In genomic region chr3:58471025-58471887, GRCh38 we compare ENCODE assay signal across 1 cellular context.
TF ChIP-seq lines count a peak whose summit lies in the region.

No MANE protein-coding gene starts in this region.

TF ChIP-seq in HepG2, 621 proteins besides CTCF, POLR2A, EP300 and RAD21 (continued from another document and continues in another):
- TF ChIP-seq TEF (CRISPR knock-in tag; IDR thresholded peaks at IDR 0.05) (no peak), ZNF788 (CRISPR knock-in tag; IDR thresholded peaks at IDR 0.05; ENCODE audit: borderline replicate concordance) (0 out of 2 replicates have a peak, but pooled peaks have one; percentile 51), PITX1 (CRISPR knock-in tag; IDR thresholded peaks at IDR 0.05) (peak; percentile 93), ZNF570 (CRISPR knock-in tag; IDR thresholded peaks at IDR 0.05; ENCODE audit: borderline replicate concordance) (no peak), ZNF138 (CRISPR knock-in tag; IDR thresholded peaks at IDR 0.05; ENCODE audit: low read depth) (0 out of 2 replicates have a peak, but pooled peaks have one; percentile 41), ZNF740 (CRISPR knock-in tag; IDR thresholded peaks at IDR 0.05) (no peak), HMGA1 (CRISPR knock-in tag; conservative IDR thresholded peaks at IDR 0.05) (no peak), MXD3 (CRISPR knock-in tag; IDR thresholded peaks at IDR 0.05) (no peak), SNAI1 (CRISPR knock-in tag; IDR thresholded peaks at IDR 0.05; ENCODE audit: borderline replicate concordance) (no peak; the same call in 1 of the 2 replicates), ZNF431 (CRISPR knock-in tag; IDR thresholded peaks at IDR 0.05; ENCODE audit: borderline replicate concordance, low read depth) (no peak; the same call in 1 of the 2 replicates), JUND (CRISPR knock-in tag; IDR thresholded peaks at IDR 0.05) (peak; percentile 99), ZNF230 (CRISPR knock-in tag; IDR thresholded peaks at IDR 0.05) (no peak), ZBTB44 (CRISPR knock-in tag; IDR thresholded peaks at IDR 0.05) (no peak), CBX2 (IDR thresholded peaks at IDR 0.05; ENCODE audit: low read depth, low read length) (no peak), CBX2 (CRISPR knock-in tag; IDR thresholded peaks at IDR 0.05; ENCODE audit: low read depth) (no peak), RERE (CRISPR knock-in tag; IDR thresholded peaks at IDR 0.05; ENCODE audit: low read depth) (peak; percentile 81; the same call in 1 of the 2 replicates), SAFB2 (CRISPR knock-in tag; IDR thresholded peaks at IDR 0.05; ENCODE audit: borderline replicate concordance, low read depth) (no peak), ZNF382 (CRISPR knock-in tag; IDR thresholded peaks at IDR 0.05; ENCODE audit: borderline replicate concordance) (no peak), ZNF530 (CRISPR knock-in tag; IDR thresholded peaks at IDR 0.05; ENCODE audit: low read depth) (no peak), TFE3 (CRISPR knock-in tag; IDR thresholded peaks at IDR 0.05) (no peak), SNAPC2 (CRISPR knock-in tag; IDR thresholded peaks at IDR 0.05) (no peak), JUN (CRISPR knock-in tag; IDR thresholded peaks at IDR 0.05) (peak; percentile 96), RARG (CRISPR knock-in tag; IDR thresholded peaks at IDR 0.05; ENCODE audit: low read depth) (no peak), ATRX (CRISPR knock-in tag; IDR thresholded peaks at IDR 0.05; ENCODE audit: borderline replicate concordance) (no peak), ZNF713 (CRISPR knock-in tag; IDR thresholded peaks at IDR 0.05) (no peak), SRSF4 (IDR thresholded peaks at IDR 0.05; ENCODE audit: low read depth, low read length, poor library complexity, severe bottlenecking) (no peak), NR3C1 (CRISPR knock-in tag; IDR thresholded peaks at IDR 0.05) (no peak), RBAK (CRISPR knock-in tag; IDR thresholded peaks at IDR 0.05) (no peak), SNRNP70 (IDR thresholded peaks at IDR 0.05; ENCODE audit: low read depth, low read length) (no peak), ZNF446 (CRISPR knock-in tag; IDR thresholded peaks at IDR 0.05) (no peak), TMF1 (CRISPR knock-in tag; IDR thresholded peaks at IDR 0.05; ENCODE audit: low read depth) (no peak), IKZF4 (CRISPR knock-in tag; IDR thresholded peaks at IDR 0.05; ENCODE audit: borderline replicate concordance, low read depth, not compliant biosample characterization) (no peak), HNRNPK (IDR thresholded peaks at IDR 0.05; ENCODE audit: low read depth, low read length, poor library complexity, severe bottlenecking) (no peak), JDP2 (CRISPR knock-in tag; IDR thresholded peaks at IDR 0.05; ENCODE audit: borderline replicate concordance) (peak; percentile 27; the same call in 1 of the 2 replicates), CERS6 (CRISPR knock-in tag; IDR thresholded peaks at IDR 0.05) (no peak), ZMAT5 (CRISPR knock-in tag; IDR thresholded peaks at IDR 0.05; ENCODE audit: borderline replicate concordance, low read depth) (no peak), BRF2 (CRISPR knock-in tag; IDR thresholded peaks at IDR 0.05) (no peak), ZNF598 (CRISPR knock-in tag; IDR thresholded peaks at IDR 0.05; ENCODE audit: borderline replicate concordance) (no peak), SALL2 (CRISPR knock-in tag; IDR thresholded peaks at IDR 0.05) (0 out of 2 replicates have a peak, but pooled peaks have one; percentile 36), AFF4 (CRISPR knock-in tag; IDR thresholded peaks at IDR 0.05) (0 out of 2 replicates have a peak, but pooled peaks have one; percentile 33), FOXP1 (IDR thresholded peaks at IDR 0.05) (peak; percentile 81), FOXP1 (CRISPR knock-in tag; IDR thresholded peaks at IDR 0.05) (peak; percentile 73), ZFY (CRISPR knock-in tag; IDR thresholded peaks at IDR 0.05) (peak; percentile 68), MAZ (IDR thresholded peaks at IDR 0.05; ENCODE audit: borderline replicate concordance, low read depth, low read length) (no peak), MAZ (CRISPR knock-in tag; IDR thresholded peaks at IDR 0.05; ENCODE audit: low read depth) (peak; percentile 49; the same call in 1 of the 2 replicates), ZFP1 (CRISPR knock-in tag; IDR thresholded peaks at IDR 0.05) (peak; percentile 80; the same call in 1 of the 2 replicates), ZNF550 (CRISPR knock-in tag; IDR thresholded peaks at IDR 0.05; ENCODE audit: borderline replicate concordance) (no peak), E2F2 (CRISPR knock-in tag; IDR thresholded peaks at IDR 0.05; ENCODE audit: borderline replicate concordance) (no peak), BORCS8-MEF2B (CRISPR knock-in tag; IDR thresholded peaks at IDR 0.05) (no peak; the same call in 1 of the 2 replicates)
